Comparison of ENCODE assay signal across 1 cellular context in the genomic region with DNA sequence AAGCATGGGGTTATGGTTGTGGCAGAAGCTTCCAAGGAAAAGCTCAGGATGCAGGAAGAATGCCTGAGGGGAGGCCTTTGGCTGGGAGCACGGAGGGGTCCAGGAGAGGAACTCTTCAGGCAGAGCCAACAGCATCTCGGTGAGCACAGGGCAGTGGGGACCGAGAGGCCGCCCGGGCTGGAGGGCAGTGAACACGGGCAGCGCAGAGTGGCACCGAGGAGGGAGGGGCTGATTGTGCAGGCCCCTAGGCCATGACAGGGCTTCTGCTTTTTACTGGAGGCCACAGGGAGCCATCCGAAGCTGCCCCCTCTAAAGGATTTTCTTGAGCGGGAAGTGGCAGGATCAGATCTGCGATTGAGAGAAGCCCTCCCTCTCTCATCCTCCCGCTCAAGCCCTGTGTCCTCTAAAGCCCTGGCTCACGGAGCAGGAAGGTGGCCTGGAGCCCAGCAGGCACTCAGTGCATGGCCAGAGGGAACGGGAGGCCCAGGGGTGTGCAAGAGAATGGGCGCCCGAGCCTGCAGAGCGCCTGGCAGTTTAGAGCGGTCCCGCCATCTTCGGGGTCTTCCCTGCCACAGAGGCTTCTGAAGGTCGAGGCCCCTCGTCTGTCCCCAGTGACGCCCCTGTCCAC.
TF ChIP-seq lines count a peak whose summit lies in the region.

No MANE protein-coding gene starts in this region.

TF ChIP-seq in H1, 55 proteins besides CTCF, POLR2A, EP300 and RAD21:
- TF ChIP-seq RNF2 (IDR thresholded peaks at IDR 0.05; ENCODE audit: borderline replicate concordance, low read depth, low read length, missing control alignments, poor library complexity, severe bottlenecking) (no peak), CTBP2 (IDR thresholded peaks at IDR 0.05; ENCODE audit: borderline replicate concordance, insufficient read depth, insufficient read length, low read length) (no peak), CHD1 (IDR thresholded peaks at IDR 0.05; ENCODE audit: low read depth, low read length) (no peak), NRF1 (IDR thresholded peaks at IDR 0.05; ENCODE audit: low read depth, low read length) (no peak), ATF3 (IDR thresholded peaks at IDR 0.05; ENCODE audit: insufficient read depth, low read depth, low read length) (no peak), TBP (IDR thresholded peaks at IDR 0.05; ENCODE audit: low read depth, low read length) (no peak), PHF8 (conservative IDR thresholded peaks at IDR 0.05; ENCODE audit: low read depth, low read length) (no peak), RFX5 (IDR thresholded peaks at IDR 0.05; ENCODE audit: borderline replicate concordance, low read depth, low read length) (no peak), HDAC6 (IDR thresholded peaks at IDR 0.05; ENCODE audit: low read depth, low read length) (no peak), KDM4A (IDR thresholded peaks at IDR 0.05; ENCODE audit: low read depth, low read length, severe bottlenecking) (no peak)
